Comparison of ENCODE assay signal across 14 cellular contexts in the genomic region with DNA sequence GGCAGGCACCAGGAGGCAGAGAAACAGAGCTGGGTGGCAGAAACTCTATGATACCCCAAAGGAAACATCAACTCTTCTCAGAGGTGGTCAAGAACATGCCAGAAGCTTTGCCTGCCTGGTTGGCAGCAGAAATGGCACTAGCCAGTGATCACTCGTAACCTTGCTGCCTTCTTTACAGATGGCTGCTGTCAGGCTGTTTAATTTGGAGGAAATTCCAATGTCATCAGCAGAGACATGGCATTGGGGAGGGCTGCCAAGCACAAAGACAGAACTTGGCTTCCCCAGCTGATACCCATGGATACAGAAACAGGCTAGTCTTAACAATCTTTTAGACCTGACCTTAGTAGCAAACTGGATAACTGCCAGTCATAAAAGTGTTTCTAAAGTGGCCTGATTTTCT.
A peak's percentile ranks its signal among the peaks of the same experiment; 100 is the strongest.
DNase-seq lines count a peak whose midpoint lies in the region; ATAC-seq, FAIRE-seq and TF ChIP-seq lines count a peak whose summit lies in the region.
"Had no signal": no experiment of that assay in that cellular context is flagged by ENCODE, and none has a peak within 500 bp of the region (broad histone marks: within the 10 kb centered on the region; RNA-seq: fewer than 3 reads in every experiment).

No MANE protein-coding gene starts in this region.

- H3K4me1 ChIP-seq in astrocyte (ENCODE audit: insufficient read depth, low read length) (peaks cover 23% of the 10 kb centered on the region), psoas muscle (peaks cover 16% of the 10 kb centered on the region), tibial nerve (peaks cover 0 to 5% (median 0%) of the 10 kb centered on the region in 4 donors), sigmoid colon (peaks cover 0 to 20% (median 15%) of the 10 kb centered on the region in 4 donors)
- H3K4me1 ChIP-seq: testis had no signal

- no peak for FAIRE-seq in astrocyte (lab: Jason Lieb, UNC)
- FAIRE-seq: bronchial epithelial cell, D721Med had no signal

- peaks cover 5% of the 10 kb centered on the region for H4K20me1 ChIP-seq in astrocyte (ENCODE audit: insufficient read depth, low read length)

- peak; percentile 33 for DNase-seq in EL
- no peak for DNase-seq in astrocyte (ENCODE audit: low read depth)
- no peak for DNase-seq in left cardiac atrium
- DNase-seq in psoas muscle = no peak
- DNase-seq in tibial nerve (ENCODE audit: low spot score in 2 of 2) = no peak
- DNase-seq in sigmoid colon = no peak
- DNase-seq in HUDEP-2 (lab: John Stamatoyannopoulos, UW; ENCODE audit: unreplicated experiment in 76 of 76) = no peak
- DNase-seq: activated gamma-delta T cell; mucosa of descending colon; stimulated activated CD4-positive, alpha-beta T cell treated with anti-CD3 and anti-CD28 coated beads, Interleukin-2, amount 100 ng/mL, for 24 hours; testis had no signal

- H3K9me3 ChIP-seq in astrocyte (ENCODE audit: insufficient read depth, low read depth, low read length) (no peaks in the 10 kb centered on the region), psoas muscle (no peaks in the 10 kb centered on the region), tibial nerve (no peaks in the 10 kb centered on the region), sigmoid colon (no peaks in the 10 kb centered on the region)
- H3K9me3 ChIP-seq: mucosa of descending colon, testis had no signal

- no peak for TF ChIP-seq POLR2A in tibial nerve (IDR thresholded peaks at IDR 0.05)
- TF ChIP-seq POLR2A in sigmoid colon (IDR thresholded peaks at IDR 0.05) = no peak

- no peak overlapping the region for H3K4me3 ChIP-seq in astrocyte (ENCODE audit: insufficient read depth, low read depth, low read length)
- H3K4me3 ChIP-seq in psoas muscle = no peak overlapping the region
- H3K4me3 ChIP-seq in tibial nerve = no peak overlapping the region
- no peak overlapping the region for H3K4me3 ChIP-seq in sigmoid colon
- H3K4me3 ChIP-seq: mucosa of descending colon, testis had no signal

- intact Hi-C loops in left cardiac atrium (cut with DNase I) (no loop called here), psoas muscle (cut with DNase I) (loop anchor here in 1 of 2 donors (5.0 kb wide), 1 partner anchor 60 kb away; no protein-coding TSS in a partner anchor), sigmoid colon (cut with DNase I) (no loop called here)

- 13 to 31% (median 22%) methylated on average over 1 of the region's 1 CpG for WGBS in psoas muscle, 3 donors
- 86 to 90% methylated on average over 1 of the region's 1 CpG for WGBS in tibial nerve, 2 donors
- WGBS in sigmoid colon, 2 donors = 85 to 86% methylated on average over 1 of the region's 1 CpG

- no peak overlapping the region for H3K4me3 Mint-ChIP-seq in astrocyte (ENCODE audit: unreplicated experiment)

- H3K36me3 Mint-ChIP-seq in astrocyte (ENCODE audit: low read depth, unreplicated experiment) = no peaks in the 10 kb centered on the region

- H3K27ac ChIP-seq in astrocyte (ENCODE audit: low read depth, low read length) (peak overlapping the region; percentile 66), psoas muscle (peak overlapping the region; percentile 66), tibial nerve (no peak overlapping the region), sigmoid colon (peak overlapping the region in 2 of 4 donors; percentile 39 to 54)
- H3K27ac ChIP-seq: testis had no signal

- TF ChIP-seq CTCF in astrocyte (IDR thresholded peaks at IDR 0.05; ENCODE audit: insufficient read depth, low read depth, low read length) = no peak
- TF ChIP-seq CTCF in psoas muscle (IDR thresholded peaks at IDR 0.05) = no peak
- no peak for TF ChIP-seq CTCF in tibial nerve (IDR thresholded peaks at IDR 0.05)
- no peak for TF ChIP-seq CTCF in sigmoid colon (IDR thresholded peaks at IDR 0.05)

- TF ChIP-seq EP300 in tibial nerve (IDR thresholded peaks at IDR 0.05) = no peak
- no peak for TF ChIP-seq EP300 in sigmoid colon (IDR thresholded peaks at IDR 0.05)

- ATAC-seq in left cardiac atrium (peak; percentile 61 to 65), psoas muscle (peak in 2 of 4 donors; percentile 34 to 43), HG02798 (IDR thresholded peaks at IDR 0.05; ENCODE audit: poor library complexity, unreplicated experiment) (no peak)
- ATAC-seq: mucosa of descending colon had no signal

- H3K27me3 Mint-ChIP-seq in astrocyte (ENCODE audit: low read depth, unreplicated experiment) = no peaks in the 10 kb centered on the region

- H3K27ac Mint-ChIP-seq in astrocyte (ENCODE audit: unreplicated experiment) = no peak overlapping the region

- H3K9ac ChIP-seq in astrocyte (ENCODE audit: low read length) = peak overlapping the region; percentile 49

- peaks cover 23% of the 10 kb centered on the region for H3K4me1 Mint-ChIP-seq in astrocyte (ENCODE audit: low read depth, unreplicated experiment)

- no peak overlapping the region for H2AFZ ChIP-seq in astrocyte (ENCODE audit: low read depth, low read length)

- H3K36me3 ChIP-seq in astrocyte (ENCODE audit: insufficient read depth, low read length) (no peaks in the 10 kb centered on the region), psoas muscle (ENCODE audit: insufficient read depth in 1 of 2, low read depth in 1 of 2) (no peaks in the 10 kb centered on the region), tibial nerve (no peaks in the 10 kb centered on the region), sigmoid colon (no peaks in the 10 kb centered on the region)

- H3K27me3 ChIP-seq in astrocyte (ENCODE audit: insufficient read depth, low read length) = no peaks in the 10 kb centered on the region
- no peaks in the 10 kb centered on the region for H3K27me3 ChIP-seq in psoas muscle (ENCODE audit: insufficient read depth in 3 of 3, low read length in 2 of 3)
- no peaks in the 10 kb centered on the region for H3K27me3 ChIP-seq in tibial nerve
- no peaks in the 10 kb centered on the region for H3K27me3 ChIP-seq in sigmoid colon
- H3K27me3 ChIP-seq: testis had no signal

- H3K79me2 ChIP-seq in astrocyte (ENCODE audit: insufficient read depth, low read length) = no peaks in the 10 kb centered on the region

- peak overlapping the region; percentile 59 for H3K4me2 ChIP-seq in astrocyte (ENCODE audit: low read length)

- H3K9me3 Mint-ChIP-seq in astrocyte (ENCODE audit: unreplicated experiment) = no peaks in the 10 kb centered on the region

Comparison
In these comparisons a context has a peak if more than half of its experiments do, and no peak if none do; other contexts are left out.
1. H3K27ac ChIP-seq: peak in astrocyte (single experiment) and psoas muscle (single experiment); none in tibial nerve (0 of 4).